20 cellular contexts compared by ENCODE assay signal in the genomic region with DNA sequence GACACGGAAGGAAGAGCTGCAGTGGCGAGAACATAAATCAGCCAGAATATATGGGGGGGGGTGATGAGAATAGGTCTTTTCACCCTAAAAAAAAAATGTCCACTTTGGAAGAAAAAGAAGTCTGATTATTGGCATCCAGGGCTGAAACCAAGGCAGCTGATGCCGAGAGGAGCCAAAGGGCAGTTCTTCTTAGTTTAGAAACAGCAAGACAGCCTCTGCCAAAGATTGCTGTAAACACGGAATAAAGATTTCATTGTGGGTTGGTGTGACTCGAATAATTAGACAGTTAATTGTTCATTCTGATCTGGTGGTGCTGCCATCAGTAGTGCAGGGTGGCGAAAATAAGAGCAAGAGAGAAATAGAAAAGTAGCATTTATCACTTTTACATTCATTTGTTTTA. TPM values are rescaled to one million over a fixed set of nuclear protein-coding genes. Genes with fewer than 3 reads are reported as not detected.
"Had no signal": no experiment of that assay in that cellular context is flagged by ENCODE, and none has a peak within 500 bp of the region (broad histone marks: within the 10 kb centered on the region; RNA-seq: fewer than 3 reads in every experiment).

No MANE protein-coding gene starts in this region.

- ATAC-seq: left lung, right lobe of liver, T-cell, upper lobe of right lung had no signal

- H3K27me3 ChIP-seq: ascending aorta, testis had no signal

- H3K4me3 Mint-ChIP-seq: activated CD4-positive, alpha-beta T cell treated with anti-CD3 and anti-CD28 coated beads, Interleukin-2, amount 10 ng/mL, durations not matched to agents 7 days and 5 days; activated naive CD8-positive, alpha-beta T cell treated with anti-CD3 and anti-CD28 coated beads for 36 hours; T-cell had no signal

- H3K27ac Mint-ChIP-seq: activated CD4-positive, alpha-beta T cell treated with anti-CD3 and anti-CD28 coated beads, Interleukin-2, amount 10 ng/mL, durations not matched to agents 7 days and 5 days; activated naive CD8-positive, alpha-beta T cell treated with anti-CD3 and anti-CD28 coated beads for 36 hours; T-cell had no signal

- H3K4me3 ChIP-seq: ascending aorta, esophagus squamous epithelium, left lung, psoas muscle, right lobe of liver, smooth muscle cell, testis, upper lobe of right lung had no signal

- H3K4me1 Mint-ChIP-seq: activated CD4-positive, alpha-beta T cell treated with anti-CD3 and anti-CD28 coated beads, Interleukin-2, amount 10 ng/mL, durations not matched to agents 7 days and 5 days; activated naive CD8-positive, alpha-beta T cell treated with anti-CD3 and anti-CD28 coated beads for 36 hours; T-cell had no signal

- H3K4me1 ChIP-seq: ascending aorta, psoas muscle had no signal

- H3K4me2 ChIP-seq: SK-N-SH, smooth muscle cell had no signal

- H3K9me3 Mint-ChIP-seq: activated CD4-positive, alpha-beta T cell treated with anti-CD3 and anti-CD28 coated beads, Interleukin-2, amount 10 ng/mL, durations not matched to agents 7 days and 5 days; activated naive CD8-positive, alpha-beta T cell treated with anti-CD3 and anti-CD28 coated beads for 36 hours; nephron had no signal

- DNase-seq: activated CD4-positive, alpha-beta T cell treated with anti-CD3 and anti-CD28 coated beads, Interleukin-2, amount 10 ng/mL, durations not matched to agents 7 days and 5 days; activated CD8-positive, alpha-beta memory T cell treated with anti-CD3 and anti-CD28 coated beads, Interleukin-2, amount 50 U/mL, for 48 hours; activated naive CD8-positive, alpha-beta T cell treated with anti-CD3 and anti-CD28 coated beads for 36 hours; esophagus squamous epithelium; left lung; mesenchymal stem cell; psoas muscle; right lobe of liver; SK-N-SH; stimulated activated CD4-positive, alpha-beta T cell treated with anti-CD3 and anti-CD28 coated beads, Interleukin-4, amount 100 ng/mL, for 4 hours; stimulated activated CD8-positive, alpha-beta memory T cell treated with anti-CD3 and anti-CD28 coated beads, Interleukin-4, amount 100 ng/mL, for 48 hours; stimulated activated naive CD4-positive, alpha-beta T cell treated with Interleukin-2 at 50 U/mL for 16 hours; T-cell; T-helper 9 cell; testis; upper lobe of right lung had no signal

- H3K9ac ChIP-seq: SK-N-SH had no signal

- H3K27ac ChIP-seq: ascending aorta, esophagus squamous epithelium, left lung, psoas muscle, right lobe of liver, testis, upper lobe of right lung had no signal

- H3K36me3 ChIP-seq: ascending aorta, esophagus squamous epithelium, left lung, right lobe of liver, upper lobe of right lung had no signal

- H3K9me3 ChIP-seq: ascending aorta, esophagus squamous epithelium, left lung, psoas muscle, right lobe of liver, SK-N-SH, testis, upper lobe of right lung had no signal

- H3K36me3 Mint-ChIP-seq: activated naive CD8-positive, alpha-beta T cell treated with anti-CD3 and anti-CD28 coated beads for 36 hours; T-cell had no signal

RNA-seq across cellular contexts. Expression of a gene that starts 3.5 kb away (rescaled TPM):
- total RNA-seq: activated CD4-positive, alpha-beta T cell treated with anti-CD3 and anti-CD28 coated beads, Interleukin-2, amount 10 ng/mL, durations not matched to agents 7 days and 5 days; ascending aorta; bronchial epithelial cell; right lobe of liver; smooth muscle cell had no signal
